In genomic region chr10:133379152-133379800, GRCh38 we compare ENCODE assay signal across 8 cellular contexts. TPM values are rescaled to one million over a fixed set of nuclear protein-coding genes. Genes with fewer than 3 reads are reported as not detected.
A peak's percentile ranks its signal among the peaks of the same experiment; 100 is the strongest.
DNase-seq lines count a peak whose midpoint lies in the region; ATAC-seq and TF ChIP-seq lines count a peak whose summit lies in the region.

Gene PAOX (plus strand): TSS chr10:133379262. CDS start chr10:133379317, 55 bp downstream.

- no peaks in the 10 kb centered on the region for H3K9me3 Mint-ChIP-seq in CD4-positive, alpha-beta T cell

- no peaks in the 10 kb centered on the region for H3K27me3 ChIP-seq in CD4-positive, alpha-beta T cell (ENCODE audit: control insufficient read depth, insufficient read depth, low read length)
- H3K27me3 ChIP-seq in WERI-Rb-1 (ENCODE audit: insufficient read depth, low read depth, severe bottlenecking): no peaks in the 10 kb centered on the region
- H3K27me3 ChIP-seq in kidney epithelial cell (ENCODE audit: control insufficient read depth, insufficient read depth, low read length): no peaks in the 10 kb centered on the region

- DNase-seq in CD4-positive, alpha-beta T cell: peak in 8 of 10 experiments; percentile 32 to 57 (median 38)
- peak; percentile 72 for DNase-seq in WERI-Rb-1
- peak; percentile 88 for DNase-seq in cerebellum (ENCODE audit: low spot score)
- no peak for DNase-seq in kidney epithelial cell (ENCODE audit: low read depth)
- DNase-seq in stimulated activated CD4-positive, alpha-beta T cell treated with anti-CD3 and anti-CD28 coated beads, Interleukin-1b, Interleukin-23, amount 100 ng/mL, for 48 hours: peak; percentile 54
- DNase-seq in MV-4-11 (lab: John Stamatoyannopoulos, UW): no peak

- peak within 1 kb of the TSS; percentile 66 for H3K4me3 ChIP-seq in WERI-Rb-1 (ENCODE audit: low read depth, low read length)
- peak within 1 kb of the TSS; percentile 64 for H3K4me3 ChIP-seq in kidney epithelial cell (ENCODE audit: low read depth, low read length)

- H3K36me3 ChIP-seq in WERI-Rb-1 (no peaks in the 10 kb centered on the region), kidney epithelial cell (ENCODE audit: control insufficient read depth, insufficient read depth, low read length) (no peaks in the 10 kb centered on the region)

- peak; percentile 49 for ATAC-seq in CD4-positive, alpha-beta T cell (ENCODE audit: poor library complexity)
- ATAC-seq in GM19351 (IDR thresholded peaks at IDR 0.05; ENCODE audit: unreplicated experiment) (peak; percentile 53), HG03457 (IDR thresholded peaks at IDR 0.05; ENCODE audit: unreplicated experiment) (peak; percentile 46)

- H3K27ac ChIP-seq in CD4-positive, alpha-beta T cell (ENCODE audit: low read depth, low read length): peak within 1 kb of the TSS; percentile 40
- H3K27ac ChIP-seq in WERI-Rb-1: peak within 1 kb of the TSS; percentile 55

- H3K27me3 Mint-ChIP-seq in CD4-positive, alpha-beta T cell: no peaks in the 10 kb centered on the region

- CTCF ChIA-PET in CD4-positive, alpha-beta T cell (lab: Charles Lee): no interaction called here

- peak within 1 kb of the TSS; percentile 87 for H3K4me3 Mint-ChIP-seq in CD4-positive, alpha-beta T cell

- intact Hi-C loops in CD4-positive, alpha-beta T cell (cut with DNase I, micrococcal nuclease): loop anchor here (2.0 to 5.0 kb wide), 3 partner anchors 50 to 1072 kb away; partner anchors contain the start of genes INPP5A (in 1 of the 2) and STK32C (in 1 of the 2)

- H3K4me1 Mint-ChIP-seq in CD4-positive, alpha-beta T cell (ENCODE audit: low read depth): peaks cover 4% of the 10 kb centered on the region

- no peak for TF ChIP-seq CTCF in CD4-positive, alpha-beta T cell (IDR thresholded peaks at IDR 0.05)
- TF ChIP-seq CTCF in WERI-Rb-1 (IDR thresholded peaks at IDR 0.05; ENCODE audit: low read depth, low read length) (no peak), kidney epithelial cell (IDR thresholded peaks at IDR 0.05; ENCODE audit: insufficient read depth, low read length, poor library complexity, severe bottlenecking) (no peak)

- peak within 1 kb of the TSS; percentile 24 for H3K27ac Mint-ChIP-seq in CD4-positive, alpha-beta T cell

- POLR2A ChIA-PET in CD4-positive, alpha-beta T cell (lab: Charles Lee): interaction anchor here (1.6 to 3.5 kb wide), 4 partner anchors 9 to 43 kb away, joined by 6 to 19 read pairs (median 7); partner anchors contain the start of gene CALY

- H3K9me3 ChIP-seq in CD4-positive, alpha-beta T cell (ENCODE audit: control insufficient read depth, low read length): no peaks in the 10 kb centered on the region
- no peaks in the 10 kb centered on the region for H3K9me3 ChIP-seq in WERI-Rb-1 (ENCODE audit: severe bottlenecking)

- no peaks in the 10 kb centered on the region for H3K36me3 Mint-ChIP-seq in CD4-positive, alpha-beta T cell (ENCODE audit: low read depth)

RNA-seq across cellular contexts. Expression of gene PAOX, which starts in this region (rescaled TPM):
- total RNA-seq in CD4-positive, alpha-beta T cell: 1 to 10 TPM; 1.9 to 2.6 TPM
- total RNA-seq in cerebellum (7.1 TPM), kidney epithelial cell (4.3 and 6.4 TPM in 2 replicates)

Comparison
In these comparisons a context has a peak if more than half of its experiments do, and no peak if none do; other contexts are left out.
1. DNase-seq: peak in CD4-positive, alpha-beta T cell (8 of 10), WERI-Rb-1 (single experiment), cerebellum (single experiment) and stimulated activated CD4-positive, alpha-beta T cell treated with anti-CD3 and anti-CD28 coated beads, Interleukin-1b, Interleukin-23, amount 100 ng/mL, for 48 hours (single experiment); none in kidney epithelial cell (single experiment) and MV-4-11 (single experiment).
2. Peak in every context shown above with its lines, with median percentiles within 50 percentile points of each other: ATAC-seq.